16 cellular contexts compared by ENCODE assay signal in genomic region chr6:45892696-45893095, GRCh38.
"Had no signal": no experiment of that assay in that cellular context is flagged by ENCODE, and none has a peak within 500 bp of the region (broad histone marks: within the 10 kb centered on the region; RNA-seq: fewer than 3 reads in every experiment).

No MANE protein-coding gene starts in this region.

- H3K4me3 ChIP-seq: dorsolateral prefrontal cortex, heart left ventricle, psoas muscle, right lobe of liver, suprapubic skin, thyroid gland had no signal

- H3K36me3 ChIP-seq: neutrophil, right lobe of liver, suprapubic skin, thyroid gland had no signal

- DNase-seq: dorsolateral prefrontal cortex; effector CD8-positive, alpha-beta T cell; heart left ventricle; hippocampal formation; left colon; naive thymus-derived CD4-positive, alpha-beta T cell; nephron progenitor cell; psoas muscle; retina; right lobe of liver; stimulated activated CD4-positive, alpha-beta T cell treated with anti-CD3 and anti-CD28 coated beads, Interleukin-4, amount 100 ng/mL, for 1 hour; stimulated activated CD8-positive, alpha-beta memory T cell treated with anti-CD3 and anti-CD28 coated beads, Interleukin-4, amount 100 ng/mL, for 48 hours; stimulated activated naive CD8-positive, alpha-beta T cell treated with anti-CD3 and anti-CD28 coated beads, Interleukin-15, Interleukin-2, amounts not matched to agents 100 U/mL and 50 U/mL, for 24 hours; thyroid gland had no signal

- H3K27me3 ChIP-seq: heart left ventricle, neutrophil, right lobe of liver, suprapubic skin, thyroid gland had no signal

- H3K27ac ChIP-seq: dorsolateral prefrontal cortex, heart left ventricle, neutrophil, psoas muscle, right lobe of liver, suprapubic skin, thyroid gland had no signal

- H3K9me3 ChIP-seq: heart left ventricle, neutrophil, psoas muscle, right lobe of liver, suprapubic skin, thyroid gland had no signal

- H3K4me1 ChIP-seq: right lobe of liver, suprapubic skin, thyroid gland had no signal
